Comparison of ENCODE assay signal across 15 cellular contexts in genomic region chr13:101579291-101579802, GRCh38.
DNase-seq lines count a peak whose midpoint lies in the region; ATAC-seq and TF ChIP-seq lines count a peak whose summit lies in the region.
"Had no signal": no experiment of that assay in that cellular context is flagged by ENCODE, and none has a peak within 500 bp of the region (broad histone marks: within the 10 kb centered on the region; RNA-seq: fewer than 3 reads in every experiment).

No MANE protein-coding gene starts in this region.

- H3K79me2 ChIP-seq in smooth muscle cell (ENCODE audit: low read depth): no peaks in the 10 kb centered on the region

- ATAC-seq in SK-N-SH treated with all-trans-retinoic acid at 6 μM for 48 hours (peak; percentile 85), HG03571 (IDR thresholded peaks at IDR 0.05; ENCODE audit: unreplicated experiment) (no peak)
- ATAC-seq in activated CD4-positive, CD25-positive, alpha-beta regulatory T cell treated with anti-CD3 and anti-CD28 coated beads, Interleukin-2, amount 50 U/mL, for 24 hours: no peak
- ATAC-seq: body of pancreas, gastroesophageal sphincter, GM23338 had no signal

- H4K20me1 ChIP-seq in smooth muscle cell (ENCODE audit: low read depth): no peaks in the 10 kb centered on the region

- no peak overlapping the region for H3K4me3 ChIP-seq in smooth muscle cell
- H3K4me3 ChIP-seq: body of pancreas, gastroesophageal sphincter, GM23338, MG63, skin epidermis had no signal

- H3K9ac ChIP-seq in smooth muscle cell (ENCODE audit: low read depth): no peak overlapping the region

- H2AFZ ChIP-seq in smooth muscle cell (ENCODE audit: low read depth): peak overlapping the region; percentile 5
- H2AFZ ChIP-seq: GM23338 had no signal

- no peaks in the 10 kb centered on the region for H3K36me3 ChIP-seq in smooth muscle cell (ENCODE audit: low read depth)
- H3K36me3 ChIP-seq: gastroesophageal sphincter, MG63 had no signal

- H3K27ac ChIP-seq in smooth muscle cell (ENCODE audit: low read depth): peak overlapping the region; percentile 1
- H3K27ac ChIP-seq: body of pancreas, gastroesophageal sphincter, skin epidermis had no signal

- TF ChIP-seq CTCF in smooth muscle cell (IDR thresholded peaks at IDR 0.05; ENCODE audit: borderline replicate concordance, insufficient read depth, poor library complexity, severe bottlenecking): no peak

- 9% methylated on average over 4 of the region's 4 CpGs for WGBS in smooth muscle cell (ENCODE audit: low lambda C conversion rate)

- H3K4me1 ChIP-seq in smooth muscle cell (ENCODE audit: low read depth): peaks cover 1% of the 10 kb centered on the region
- H3K4me1 ChIP-seq: body of pancreas, gastroesophageal sphincter had no signal

- DNase-seq in SHP77 (lab: John Stamatoyannopoulos, UW): peak; percentile 4 to 7
- no peak for DNase-seq in SHP77 treated with DMSO at 0.1 percent for 48 hours (lab: John Stamatoyannopoulos, UW)
- DNase-seq in glomerular endothelial cell (ENCODE audit: extremely low read depth, low read depth, low spot score): peak; percentile 31
- no peak for DNase-seq in smooth muscle cell (lab: John Stamatoyannopoulos, UW; ENCODE audit: unreplicated experiment)
- no peak for DNase-seq in globus pallidus (ENCODE audit: low spot score)
- DNase-seq: body of pancreas, GDM1, MG63, OCI-M1 had no signal

- no peaks in the 10 kb centered on the region for H3K27me3 ChIP-seq in smooth muscle cell (ENCODE audit: low read depth)
- H3K27me3 ChIP-seq: body of pancreas, gastroesophageal sphincter, MG63 had no signal

- no peaks in the 10 kb centered on the region for H3K9me3 ChIP-seq in smooth muscle cell (replicated peaks; ENCODE audit: low read depth)
- H3K9me3 ChIP-seq: body of pancreas, gastroesophageal sphincter, MG63 had no signal

- H3K4me2 ChIP-seq in smooth muscle cell: peak overlapping the region; percentile 60
- H3K4me2 ChIP-seq: GM23338 had no signal

- no peaks in the 10 kb centered on the region for H3F3A ChIP-seq in smooth muscle cell (ENCODE audit: low read depth)

TF ChIP-seq in SK-N-SH treated with all-trans-retinoic acid at 6 μM for 48 hours, 23 proteins besides CTCF, POLR2A, EP300 and RAD21:
- TF ChIP-seq CSRNP3 (CRISPR knock-in tag; IDR thresholded peaks at IDR 0.05): no peak
- peak; percentile 37; the same call in 1 of the 2 replicates for TF ChIP-seq TCF4 (CRISPR knock-in tag; IDR thresholded peaks at IDR 0.05; ENCODE audit: borderline replicate concordance)
- peak; percentile 72 for TF ChIP-seq ISL1 (CRISPR knock-in tag; IDR thresholded peaks at IDR 0.05)
TF ChIP-seq in SK-N-SH treated with all-trans-retinoic acid at 6 μM for 48 hours: peak in this region for 2.

Comparison
In these comparisons a context has a peak if more than half of its experiments do, and no peak if none do; other contexts are left out.
1. DNase-seq: peak in SHP77 (2 of 2) and glomerular endothelial cell (single experiment); none in SHP77 treated with DMSO at 0.1 percent for 48 hours (single experiment), smooth muscle cell (single experiment) and globus pallidus (single experiment).